In the genomic region with DNA sequence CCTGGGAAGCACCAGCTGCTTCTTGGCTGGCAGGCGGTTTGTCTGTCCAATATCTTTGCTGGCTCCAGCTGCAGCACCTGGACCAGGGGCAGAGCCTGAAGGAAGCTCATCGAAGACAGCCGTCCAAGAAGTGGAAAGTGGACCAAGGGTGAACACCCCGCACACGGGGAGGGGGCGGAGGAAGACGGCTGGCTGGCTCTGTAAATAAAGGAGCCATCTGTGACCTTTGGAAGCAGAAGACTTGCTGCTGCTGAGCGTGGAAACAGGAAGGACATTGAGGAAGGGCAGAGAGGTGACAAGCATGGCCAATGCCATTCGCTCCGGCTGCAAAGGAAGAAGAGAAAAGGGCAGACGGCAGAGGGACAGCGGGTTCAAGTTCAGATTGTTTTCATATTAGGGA, we compare ENCODE assay signal across 15 cellular contexts.
"Had no signal": no experiment of that assay in that cellular context is flagged by ENCODE, and none has a peak within 500 bp of the region (broad histone marks: within the 10 kb centered on the region; RNA-seq: fewer than 3 reads in every experiment).

No MANE protein-coding gene starts in this region.

- H3K36me3 ChIP-seq: heart left ventricle, tibial artery, vagina had no signal

- DNase-seq: activated B cell treated with CpG ODN at 0.5 μM for 24 hours; activated CD4-positive, alpha-beta memory T cell treated with anti-CD3 and anti-CD28 coated beads for 36 hours; activated CD4-positive, alpha-beta T cell treated with anti-CD3 and anti-CD28 coated beads for 4 hours; activated gamma-delta T cell treated with Interleukin-2 at 50 U/mL for 16 hours; activated T-cell treated with anti-CD3 and anti-CD28 coated beads for 4 hours; stimulated activated CD4-positive, alpha-beta T cell treated with anti-CD3 and anti-CD28 coated beads, Interleukin-2, amount 100 ng/mL, for 24 hours; stimulated activated naive CD4-positive, alpha-beta T cell treated with Interleukin-2 at 50 U/mL for 16 hours; substantia nigra; tibial artery had no signal

- H3K27ac Mint-ChIP-seq: activated B cell treated with CpG ODN at 0.5 μM for 24 hours; activated CD4-positive, alpha-beta memory T cell treated with anti-CD3 and anti-CD28 coated beads for 36 hours; activated T-helper 1 cell treated with anti-CD3 and anti-CD28 coated beads, Interleukin-12 subunit alpha, Interleukin-12 subunit beta, Interleukin-2, Interleukin-4 antibody, amounts not matched to agents 30 ng/mL and 10 ng/mL and 1 ng/mL, durations not matched to agents 14 hours and 24 hours and 36 hours; nephron; progenitor cell of endocrine pancreas had no signal

- H3K9me3 ChIP-seq: body of pancreas, heart left ventricle, tibial artery, vagina had no signal

- H3K27me3 Mint-ChIP-seq: activated B cell treated with CpG ODN at 0.5 μM for 24 hours had no signal

- H3K4me1 ChIP-seq: tibial artery, vagina had no signal

- ATAC-seq: body of pancreas, heart left ventricle had no signal

- H3K9me3 Mint-ChIP-seq: activated B cell treated with CpG ODN at 0.5 μM for 24 hours; activated CD4-positive, alpha-beta memory T cell treated with anti-CD3 and anti-CD28 coated beads for 36 hours had no signal

- H3K4me3 ChIP-seq: body of pancreas, heart left ventricle, tibial artery, vagina had no signal

- H3K4me3 Mint-ChIP-seq: activated B cell treated with CpG ODN at 0.5 μM for 24 hours; activated CD4-positive, alpha-beta memory T cell treated with anti-CD3 and anti-CD28 coated beads for 36 hours; activated T-helper 1 cell treated with anti-CD3 and anti-CD28 coated beads, Interleukin-12 subunit alpha, Interleukin-12 subunit beta, Interleukin-2, Interleukin-4 antibody, amounts not matched to agents 30 ng/mL and 10 ng/mL and 1 ng/mL, durations not matched to agents 14 hours and 24 hours and 36 hours; nephron had no signal
